ENCODE assay signal across 26 cellular contexts in genomic region chr16:73248316-73248715, GRCh38.
A peak's percentile ranks its signal among the peaks of the same experiment; 100 is the strongest.
DNase-seq lines count a peak whose midpoint lies in the region; ATAC-seq, FAIRE-seq and TF ChIP-seq lines count a peak whose summit lies in the region.
"Had no signal": no experiment of that assay in that cellular context is flagged by ENCODE, and none has a peak within 500 bp of the region (broad histone marks: within the 10 kb centered on the region; RNA-seq: fewer than 3 reads in every experiment).

No MANE protein-coding gene starts in this region.

- POLR2A ChIA-PET in HEK293 (lab: Yijun Ruan, JAX) = no interaction called here
- POLR2A ChIA-PET in H1 (lab: Charles Lee; ENCODE audit: partially characterized antibody) = no interaction called here

- H3K9me3 ChIP-seq in HEK293 (ENCODE audit: control insufficient read depth, insufficient read depth, low read depth, low read length) (no peaks in the 10 kb centered on the region), H1 (ENCODE audit: insufficient read depth in 2 of 2, low read depth in 1 of 2, low read length in 1 of 2) (peaks cover 0 to 7% of the 10 kb centered on the region in 2 experiments; a peak in 1 of 4 replicates), trophoblast cell (ENCODE audit: insufficient read depth, low read depth, low read length) (peaks cover 3% of the 10 kb centered on the region)
- H3K9me3 ChIP-seq: BE2C, BLaER1 had no signal

- H3K4me3 ChIP-seq in HEK293 (ENCODE audit: low read depth, low read length) = no peak overlapping the region
- H3K4me3 ChIP-seq in H1 (ENCODE audit: extremely low read depth in 1 of 4, insufficient read depth in 2 of 4, low read depth in 3 of 4, low read length in 4 of 4) = no peak overlapping the region
- no peak overlapping the region for H3K4me3 ChIP-seq in trophoblast cell (ENCODE audit: low read depth, low read length)
- H3K4me3 ChIP-seq: BLaER1, GM12878 had no signal

- ATAC-seq in GM21529 (IDR thresholded peaks at IDR 0.05; ENCODE audit: unreplicated experiment) = no peak
- ATAC-seq: GM12878 had no signal

- H2AFZ ChIP-seq in H1 (ENCODE audit: low read length) (no peak overlapping the region), trophoblast cell (ENCODE audit: insufficient read depth, low read length, poor library complexity) (no peak overlapping the region)

- H4K91ac ChIP-seq in H1 (replicated peaks; ENCODE audit: insufficient read length, low read length) (no peak overlapping the region), trophoblast cell (ENCODE audit: low read depth, low read length) (no peak overlapping the region)

- no peak for DNase-seq in H1 (ENCODE audit: low read depth in 1 of 2, low spot score in 2 of 2)
- no peak for DNase-seq in trophoblast cell
- DNase-seq in hippocampal formation (lab: John Stamatoyannopoulos, UW) = no peak
- no peak for DNase-seq in activated naive CD4-positive, alpha-beta T cell treated with Interleukin-2 at 50 U/mL for 16 hours
- DNase-seq: 8988T; ACHN; BE2C; C1 segment of cervical spinal cord; CD4-positive, alpha-beta memory T cell; CD4-positive, CD25-positive, alpha-beta regulatory T cell; CD8-positive, alpha-beta memory T cell; COR-L47; DMS 273 treated with DMSO at 0.1 percent for 48 hours; DMS153; DMS53; DMS79; DND-41; EL; GDM1 had no signal

- H3K9ac ChIP-seq in H1 (replicated peaks in 1 of 4; ENCODE audit: extremely low read depth in 1 of 4, low read depth in 3 of 4, low read length in 3 of 4) (no peak overlapping the region), trophoblast cell (ENCODE audit: low read length) (no peak overlapping the region)
- H3K9ac ChIP-seq: BLaER1 had no signal

- H2BK15ac ChIP-seq in H1 (ENCODE audit: low read length) = no peak overlapping the region

- no peak for FAIRE-seq in H1 (lab: Jason Lieb, UNC)
- FAIRE-seq: A204.1, GM12878, GM12892, GM18507 had no signal

- H3K79me1 ChIP-seq in H1 (ENCODE audit: low read depth, low read length) = no peaks in the 10 kb centered on the region
- H3K79me1 ChIP-seq in trophoblast cell (ENCODE audit: low read length) = no peaks in the 10 kb centered on the region

- H3K4ac ChIP-seq in H1 (replicated peaks; ENCODE audit: insufficient read length, low read depth, low read length) (no peak overlapping the region), trophoblast cell (ENCODE audit: low read depth, low read length) (no peak overlapping the region)

- CTCF ChIA-PET in HEK293 (lab: Yijun Ruan, JAX) (no interaction called here), H1 (lab: Charles Lee; ENCODE audit: partially characterized antibody) (no interaction called here)

- H2BK20ac ChIP-seq in H1 (ENCODE audit: low read length) = no peak overlapping the region

- H2BK12ac ChIP-seq in H1 (ENCODE audit: low read depth, low read length) = no peak overlapping the region; the same call in 1 of the 2 replicates
- H2BK12ac ChIP-seq in trophoblast cell (ENCODE audit: low read length) = no peak overlapping the region

- TF ChIP-seq RAD21 in H1 (IDR thresholded peaks at IDR 0.05 in 1 of 2, conservative IDR thresholded peaks at IDR 0.05 in 1 of 2; ENCODE audit: low read depth in 2 of 2, low read length in 2 of 2) = no peak

- 94% methylated on average over 4 of the region's 4 CpGs; no CpG with 5 or more reads in 1 of the 2 experiments for WGBS in H1 (ENCODE audit: extremely low coverage in 1 of 2, insufficient coverage in 1 of 2, insufficient read length in 1 of 2, insufficient replicate concordance in 2 of 2, low coverage in 1 of 2, low lambda C conversion rate in 2 of 2, missing lambda C conversion rate in 1 of 2), 2 experiments
- no CpG with 5 or more reads among the region's 4 CpGs for WGBS in trophoblast cell (ENCODE audit: extremely low coverage, insufficient coverage, insufficient read length)

- H4K20me1 ChIP-seq in H1 (replicated peaks in 1 of 2; ENCODE audit: control insufficient read depth in 1 of 2, insufficient read depth in 2 of 2, low read length in 2 of 2) = peaks cover 0 to 4% of the 10 kb centered on the region in 2 experiments
- H4K20me1 ChIP-seq: BLaER1 had no signal

- H3K36me3 ChIP-seq in HEK293 (ENCODE audit: control insufficient read depth in 2 of 2, insufficient read depth in 1 of 2, low read length in 2 of 2) (no peaks in the 10 kb centered on the region), H1 (ENCODE audit: control insufficient read depth in 2 of 4, insufficient read depth in 4 of 4, low read length in 3 of 4) (no peaks in the 10 kb centered on the region; a peak in 1 of 8 replicates), trophoblast cell (ENCODE audit: control insufficient read depth in 1 of 2, insufficient read depth in 2 of 2, low read length in 2 of 2) (no peaks in the 10 kb centered on the region)
- H3K36me3 ChIP-seq: BE2C, BLaER1 had no signal

- H4K8ac ChIP-seq in H1 (ENCODE audit: extremely low read depth, insufficient read depth, low read length) = no peak overlapping the region
- H4K8ac ChIP-seq in trophoblast cell (ENCODE audit: low read depth, low read length) = no peak overlapping the region

- H3K27ac ChIP-seq in HEK293 (ENCODE audit: extremely low read depth, low read depth, low read length) (no peak overlapping the region), H1 (ENCODE audit: low read depth, low read length) (no peak overlapping the region), trophoblast cell (ENCODE audit: low read depth, low read length) (no peak overlapping the region)
- H3K27ac ChIP-seq: BLaER1 had no signal

- H3K23me2 ChIP-seq in H1 (ENCODE audit: low read depth, low read length) = peaks cover 5% of the 10 kb centered on the region; the same call in 1 of the 2 replicates

- H4K12ac ChIP-seq in trophoblast cell (ENCODE audit: low read depth, low read length) = no peak overlapping the region

- H3K23ac ChIP-seq in H1 (ENCODE audit: insufficient read length) (no peak overlapping the region), trophoblast cell (ENCODE audit: low read length) (peak overlapping the region; percentile 17)

- H3K79me2 ChIP-seq in H1 (ENCODE audit: control insufficient read depth in 1 of 2, insufficient read depth in 2 of 2, low read length in 2 of 2) = no peaks in the 10 kb centered on the region
- H3K79me2 ChIP-seq in trophoblast cell (ENCODE audit: control insufficient read depth, insufficient read depth, low read length, poor library complexity) = no peaks in the 10 kb centered on the region

- H3K4me1 ChIP-seq in HEK293 (ENCODE audit: control insufficient read depth, insufficient read depth, low read length) = no peaks in the 10 kb centered on the region
- no peaks in the 10 kb centered on the region for H3K4me1 ChIP-seq in H1 (replicated peaks in 1 of 4; ENCODE audit: control insufficient read depth in 3 of 4, insufficient read depth in 4 of 4, low read length in 3 of 4)
- no peaks in the 10 kb centered on the region for H3K4me1 ChIP-seq in trophoblast cell (ENCODE audit: control insufficient read depth in 1 of 2, insufficient read depth in 2 of 2, low read length in 2 of 2)
- H3K4me1 ChIP-seq: BE2C, BLaER1 had no signal

- H2AK5ac ChIP-seq in H1 (ENCODE audit: low read depth, low read length) = peak overlapping the region; percentile 45; the same call in 1 of the 2 replicates
- H2AK5ac ChIP-seq in trophoblast cell (ENCODE audit: low read length) = no peak overlapping the region

- H3K56ac ChIP-seq in H1 (replicated peaks; ENCODE audit: insufficient read length, low read depth, low read length) = peak overlapping the region; percentile 17

- no peak overlapping the region for H3K18ac ChIP-seq in H1 (ENCODE audit: extremely low read depth, low read length)
- no peak overlapping the region for H3K18ac ChIP-seq in trophoblast cell (ENCODE audit: low read length)

- H3K27me3 ChIP-seq in H1 (replicated peaks in 1 of 4; ENCODE audit: control insufficient read depth in 3 of 4, extremely low read depth in 1 of 4, insufficient read depth in 3 of 4, low read length in 3 of 4) (no peaks in the 10 kb centered on the region; a peak in 1 of 7 replicates), trophoblast cell (ENCODE audit: insufficient read depth, low read length) (no peaks in the 10 kb centered on the region)
- H3K27me3 ChIP-seq: BE2C, BLaER1 had no signal

- TF ChIP-seq CTCF in HEK293 (tag by site-specific recombination; IDR thresholded peaks at IDR 0.05) (no peak), H1 (IDR thresholded peaks at IDR 0.05; ENCODE audit: control extremely low read depth in 1 of 3, insufficient read depth in 1 of 3, low read depth in 1 of 3, low read length in 3 of 3) (no peak)

- no peak overlapping the region for H3K14ac ChIP-seq in H1 (ENCODE audit: insufficient read length)
- no peak overlapping the region for H3K14ac ChIP-seq in trophoblast cell (ENCODE audit: low read length)

- TF ChIP-seq EP300 in H1 (IDR thresholded peaks at IDR 0.05; ENCODE audit: borderline replicate concordance in 1 of 2, low read depth in 2 of 2, low read length in 2 of 2) = no peak

- H4K5ac ChIP-seq in H1 (ENCODE audit: insufficient read length, low read depth, low read length) = no peak overlapping the region

- H2BK5ac ChIP-seq in H1 (ENCODE audit: low read depth, low read length) (0 out of 2 replicates have a peak overlapping the region, but pooled peaks have one; percentile 40), trophoblast cell (ENCODE audit: low read depth, low read length, poor library complexity) (no peak overlapping the region)

- no peak overlapping the region for H2BK120ac ChIP-seq in H1 (replicated peaks; ENCODE audit: low read depth, low read length)
- H2BK120ac ChIP-seq in trophoblast cell (ENCODE audit: insufficient read depth, low read length, poor library complexity) = no peak overlapping the region

- H3K4me2 ChIP-seq in H1 (ENCODE audit: insufficient read depth in 1 of 2, low read depth in 2 of 2, low read length in 2 of 2) (no peak overlapping the region), trophoblast cell (ENCODE audit: low read length) (no peak overlapping the region)
- H3K4me2 ChIP-seq: BLaER1 had no signal

- no peak for TF ChIP-seq POLR2A in H1 (IDR thresholded peaks at IDR 0.05; ENCODE audit: control extremely low read depth in 1 of 2, low read depth in 2 of 2, low read length in 2 of 2)

TF ChIP-seq in HEK293, 187 proteins besides CTCF, POLR2A, EP300 and RAD21 (continues in another document):
- TF ChIP-seq ZNF571 (tag by site-specific recombination; IDR thresholded peaks at IDR 0.05) (no peak), ZBTB21 (tag by site-specific recombination; IDR thresholded peaks at IDR 0.05) (no peak), GLI4 (tag by site-specific recombination; IDR thresholded peaks at IDR 0.05) (no peak), ZNF776 (tag by site-specific recombination; IDR thresholded peaks at IDR 0.05; ENCODE audit: borderline replicate concordance) (peak; percentile 54; the same call in 1 of the 2 replicates), SCRT2 (tag by site-specific recombination; IDR thresholded peaks at IDR 0.05) (no peak)

TF ChIP-seq in H1, 55 proteins besides CTCF, POLR2A, EP300 and RAD21:
- TF ChIP-seq SP2 (IDR thresholded peaks at IDR 0.05; ENCODE audit: low read length) (no peak), SIRT6 (IDR thresholded peaks at IDR 0.05; ENCODE audit: low read length) (no peak)
